In the genomic region with DNA sequence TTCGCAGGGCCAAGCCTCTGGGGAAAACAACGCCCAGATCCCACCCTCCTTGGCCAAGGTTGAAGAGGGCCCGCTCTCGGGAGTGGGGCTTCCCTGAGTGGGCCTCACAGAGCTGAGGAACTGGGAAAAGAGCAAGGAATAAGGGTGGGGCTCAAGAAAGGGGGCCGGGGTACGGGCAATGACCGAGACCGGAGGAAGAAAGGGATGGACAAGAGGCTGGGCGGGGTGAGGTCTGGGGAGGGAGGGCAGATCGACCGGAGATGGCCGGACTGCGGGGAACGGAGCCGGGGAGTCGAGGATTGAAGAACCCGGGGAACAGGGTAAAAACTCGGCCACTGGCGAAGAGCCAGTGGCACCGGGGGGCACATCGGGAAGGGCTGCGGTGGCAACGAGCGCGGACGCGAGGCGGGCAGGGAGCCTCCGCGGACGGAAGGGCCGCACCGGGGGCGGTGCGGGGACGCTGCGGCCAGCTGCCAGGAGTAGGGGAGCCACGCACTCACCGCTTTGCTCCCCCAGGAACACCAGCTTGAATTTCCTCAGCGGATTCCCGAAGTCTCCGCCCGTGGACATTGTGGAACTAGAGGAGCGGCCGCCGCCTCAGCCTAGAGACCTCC, we compare ENCODE assay signal across 8 cellular contexts. TPM values are rescaled to one million over a fixed set of nuclear protein-coding genes. Genes with fewer than 3 reads are reported as not detected.
DNase-seq lines count a peak whose midpoint lies in the region; ATAC-seq and TF ChIP-seq lines count a peak whose summit lies in the region.

No MANE protein-coding gene starts in this region.

- H3K36me3 ChIP-seq in RWPE2 (ENCODE audit: low read depth) = no peaks in the 10 kb centered on the region

- peaks cover 21% of the 10 kb centered on the region for H3K4me1 ChIP-seq in RWPE2 (ENCODE audit: insufficient read depth, poor library complexity, severe bottlenecking)

- ATAC-seq in HG02885 (IDR thresholded peaks at IDR 0.05; ENCODE audit: poor library complexity, unreplicated experiment) (peak; percentile 2), RWPE2 (ENCODE audit: low read depth) (peak; percentile 19), left colon (peak; percentile 38)

- H3K27me3 ChIP-seq in RWPE2 (ENCODE audit: insufficient read depth, poor library complexity, severe bottlenecking) = no peaks in the 10 kb centered on the region

- H3K9me3 ChIP-seq in RWPE2 (ENCODE audit: severe bottlenecking) = no peaks in the 10 kb centered on the region

- H3K4me3 ChIP-seq in RWPE2 (ENCODE audit: severe bottlenecking) = peak overlapping the region; percentile 85

- no peak for TF ChIP-seq CTCF in RWPE2 (IDR thresholded peaks at IDR 0.05; ENCODE audit: poor library complexity, severe bottlenecking)

- intact Hi-C loops in left colon (cut with DNase I, micrococcal nuclease) = no loop called here

- H3K27ac ChIP-seq in RWPE2 (ENCODE audit: poor library complexity, severe bottlenecking) = peak overlapping the region; percentile 79

- DNase-seq in activated CD4-positive, alpha-beta T cell treated with anti-CD3 and anti-CD28 coated beads for 4 hours = peak; percentile 3 to 5
- DNase-seq in activated CD4-positive, alpha-beta T cell treated with anti-CD3 and anti-CD28 coated beads for 48 hours = no peak
- DNase-seq in RWPE2 (ENCODE audit: low spot score) (no peak), cerebellar cortex (ENCODE audit: low spot score) (peak; percentile 20), left colon (peak; percentile 51 to 66), NCI-H187 (lab: John Stamatoyannopoulos, UW) (no peak)
- peak; percentile 37 for DNase-seq in stimulated activated CD8-positive, alpha-beta memory T cell treated with anti-CD3 and anti-CD28 coated beads, Interleukin-4, amount 100 ng/mL, for 48 hours

RNA-seq across cellular contexts. Expression of gene RAB6A, which starts 0.7 kb away (rescaled TPM):
- 100 to 1,000 TPM; 144 to 154 TPM for total RNA-seq in left colon

RNA-seq across cellular contexts. Expression of gene MRPL48, which starts 27.5 kb away (rescaled TPM):
- 10 to 100 TPM; 39.9 to 44.1 TPM for total RNA-seq in left colon

Comparison
In these comparisons a context has a peak if more than half of its experiments do, and no peak if none do; other contexts are left out.
1. DNase-seq: peak in activated CD4-positive, alpha-beta T cell treated with anti-CD3 and anti-CD28 coated beads for 4 hours (2 of 2), cerebellar cortex (single experiment), left colon (2 of 2) and stimulated activated CD8-positive, alpha-beta memory T cell treated with anti-CD3 and anti-CD28 coated beads, Interleukin-4, amount 100 ng/mL, for 48 hours (single experiment); none in activated CD4-positive, alpha-beta T cell treated with anti-CD3 and anti-CD28 coated beads for 48 hours (single experiment), RWPE2 (single experiment) and NCI-H187 (0 of 2).
2. Peak in every context shown above with its lines, with median percentiles within 50 percentile points of each other: ATAC-seq.